ENCODE assay signal across 2 cellular contexts in genomic region chr5:55031492-55031891, GRCh38.
TF ChIP-seq lines count a peak whose summit lies in the region.

No MANE protein-coding gene starts in this region.

TF ChIP-seq in SK-N-SH, 30 proteins besides CTCF, POLR2A, EP300 and RAD21 (continued from another document):
- TF ChIP-seq, protein P1, sequence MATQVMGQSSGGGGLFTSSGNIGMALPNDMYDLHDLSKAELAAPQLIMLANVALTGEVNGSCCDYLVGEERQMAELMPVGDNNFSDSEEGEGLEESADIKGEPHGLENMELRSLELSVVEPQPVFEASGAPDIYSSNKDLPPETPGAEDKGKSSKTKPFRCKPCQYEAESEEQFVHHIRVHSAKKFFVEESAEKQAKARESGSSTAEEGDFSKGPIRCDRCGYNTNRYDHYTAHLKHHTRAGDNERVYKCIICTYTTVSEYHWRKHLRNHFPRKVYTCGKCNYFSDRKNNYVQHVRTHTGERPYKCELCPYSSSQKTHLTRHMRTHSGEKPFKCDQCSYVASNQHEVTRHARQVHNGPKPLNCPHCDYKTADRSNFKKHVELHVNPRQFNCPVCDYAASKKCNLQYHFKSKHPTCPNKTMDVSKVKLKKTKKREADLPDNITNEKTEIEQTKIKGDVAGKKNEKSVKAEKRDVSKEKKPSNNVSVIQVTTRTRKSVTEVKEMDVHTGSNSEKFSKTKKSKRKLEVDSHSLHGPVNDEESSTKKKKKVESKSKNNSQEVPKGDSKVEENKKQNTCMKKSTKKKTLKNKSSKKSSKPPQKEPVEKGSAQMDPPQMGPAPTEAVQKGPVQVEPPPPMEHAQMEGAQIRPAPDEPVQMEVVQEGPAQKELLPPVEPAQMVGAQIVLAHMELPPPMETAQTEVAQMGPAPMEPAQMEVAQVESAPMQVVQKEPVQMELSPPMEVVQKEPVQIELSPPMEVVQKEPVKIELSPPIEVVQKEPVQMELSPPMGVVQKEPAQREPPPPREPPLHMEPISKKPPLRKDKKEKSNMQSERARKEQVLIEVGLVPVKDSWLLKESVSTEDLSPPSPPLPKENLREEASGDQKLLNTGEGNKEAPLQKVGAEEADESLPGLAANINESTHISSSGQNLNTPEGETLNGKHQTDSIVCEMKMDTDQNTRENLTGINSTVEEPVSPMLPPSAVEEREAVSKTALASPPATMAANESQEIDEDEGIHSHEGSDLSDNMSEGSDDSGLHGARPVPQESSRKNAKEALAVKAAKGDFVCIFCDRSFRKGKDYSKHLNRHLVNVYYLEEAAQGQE (IDR thresholded peaks at IDR 0.05; ENCODE audit: low read depth, low read length), result no peak
- no peak for TF ChIP-seq MXI1 (IDR thresholded peaks at IDR 0.05; ENCODE audit: low read depth, low read length)
- no peak for TF ChIP-seq EZH2phosphoT487 (IDR thresholded peaks at IDR 0.05; ENCODE audit: borderline replicate concordance, low read depth)
- TF ChIP-seq TCF12 (IDR thresholded peaks at IDR 0.05), result no peak
- TF ChIP-seq, protein P2, sequence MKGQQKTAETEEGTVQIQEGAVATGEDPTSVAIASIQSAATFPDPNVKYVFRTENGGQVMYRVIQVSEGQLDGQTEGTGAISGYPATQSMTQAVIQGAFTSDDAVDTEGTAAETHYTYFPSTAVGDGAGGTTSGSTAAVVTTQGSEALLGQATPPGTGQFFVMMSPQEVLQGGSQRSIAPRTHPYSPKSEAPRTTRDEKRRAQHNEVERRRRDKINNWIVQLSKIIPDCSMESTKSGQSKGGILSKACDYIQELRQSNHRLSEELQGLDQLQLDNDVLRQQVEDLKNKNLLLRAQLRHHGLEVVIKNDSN (IDR thresholded peaks at IDR 0.05; ENCODE audit: borderline replicate concordance, low read depth), result no peak
- TF ChIP-seq, protein P3, sequence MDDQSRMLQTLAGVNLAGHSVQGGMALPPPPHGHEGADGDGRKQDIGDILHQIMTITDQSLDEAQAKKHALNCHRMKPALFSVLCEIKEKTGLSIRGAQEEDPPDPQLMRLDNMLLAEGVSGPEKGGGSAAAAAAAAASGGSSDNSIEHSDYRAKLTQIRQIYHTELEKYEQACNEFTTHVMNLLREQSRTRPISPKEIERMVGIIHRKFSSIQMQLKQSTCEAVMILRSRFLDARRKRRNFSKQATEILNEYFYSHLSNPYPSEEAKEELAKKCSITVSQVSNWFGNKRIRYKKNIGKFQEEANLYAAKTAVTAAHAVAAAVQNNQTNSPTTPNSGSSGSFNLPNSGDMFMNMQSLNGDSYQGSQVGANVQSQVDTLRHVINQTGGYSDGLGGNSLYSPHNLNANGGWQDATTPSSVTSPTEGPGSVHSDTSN (IDR thresholded peaks at IDR 0.05), result no peak
- TF ChIP-seq, protein P4, sequence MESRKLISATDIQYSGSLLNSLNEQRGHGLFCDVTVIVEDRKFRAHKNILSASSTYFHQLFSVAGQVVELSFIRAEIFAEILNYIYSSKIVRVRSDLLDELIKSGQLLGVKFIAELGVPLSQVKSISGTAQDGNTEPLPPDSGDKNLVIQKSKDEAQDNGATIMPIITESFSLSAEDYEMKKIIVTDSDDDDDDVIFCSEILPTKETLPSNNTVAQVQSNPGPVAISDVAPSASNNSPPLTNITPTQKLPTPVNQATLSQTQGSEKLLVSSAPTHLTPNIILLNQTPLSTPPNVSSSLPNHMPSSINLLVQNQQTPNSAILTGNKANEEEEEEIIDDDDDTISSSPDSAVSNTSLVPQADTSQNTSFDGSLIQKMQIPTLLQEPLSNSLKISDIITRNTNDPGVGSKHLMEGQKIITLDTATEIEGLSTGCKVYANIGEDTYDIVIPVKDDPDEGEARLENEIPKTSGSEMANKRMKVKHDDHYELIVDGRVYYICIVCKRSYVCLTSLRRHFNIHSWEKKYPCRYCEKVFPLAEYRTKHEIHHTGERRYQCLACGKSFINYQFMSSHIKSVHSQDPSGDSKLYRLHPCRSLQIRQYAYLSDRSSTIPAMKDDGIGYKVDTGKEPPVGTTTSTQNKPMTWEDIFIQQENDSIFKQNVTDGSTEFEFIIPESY (IDR thresholded peaks at IDR 0.05; ENCODE audit: borderline replicate concordance, low read depth), result no peak

TF ChIP-seq in SK-N-SH treated with all-trans-retinoic acid at 6 μM for 48 hours, 23 proteins besides CTCF, POLR2A, EP300 and RAD21 (continued from another document):
- TF ChIP-seq, protein P5, sequence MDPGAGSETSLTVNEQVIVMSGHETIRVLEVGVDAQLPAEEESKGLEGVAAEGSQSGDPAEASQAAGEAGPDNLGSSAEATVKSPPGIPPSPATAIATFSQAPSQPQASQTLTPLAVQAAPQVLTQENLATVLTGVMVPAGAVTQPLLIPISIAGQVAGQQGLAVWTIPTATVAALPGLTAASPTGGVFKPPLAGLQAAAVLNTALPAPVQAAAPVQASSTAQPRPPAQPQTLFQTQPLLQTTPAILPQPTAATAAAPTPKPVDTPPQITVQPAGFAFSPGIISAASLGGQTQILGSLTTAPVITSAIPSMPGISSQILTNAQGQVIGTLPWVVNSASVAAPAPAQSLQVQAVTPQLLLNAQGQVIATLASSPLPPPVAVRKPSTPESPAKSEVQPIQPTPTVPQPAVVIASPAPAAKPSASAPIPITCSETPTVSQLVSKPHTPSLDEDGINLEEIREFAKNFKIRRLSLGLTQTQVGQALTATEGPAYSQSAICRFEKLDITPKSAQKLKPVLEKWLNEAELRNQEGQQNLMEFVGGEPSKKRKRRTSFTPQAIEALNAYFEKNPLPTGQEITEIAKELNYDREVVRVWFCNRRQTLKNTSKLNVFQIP (CRISPR knock-in tag; IDR thresholded peaks at IDR 0.05; ENCODE audit: borderline replicate concordance, low read depth), result no peak
- TF ChIP-seq GLIS3 (CRISPR knock-in tag; IDR thresholded peaks at IDR 0.05) (no peak), ZNF565 (CRISPR knock-in tag; conservative IDR thresholded peaks at IDR 0.05; ENCODE audit: low read depth) (no peak), RARB (CRISPR knock-in tag; IDR thresholded peaks at IDR 0.05) (no peak), ARNTL (CRISPR knock-in tag; IDR thresholded peaks at IDR 0.05; ENCODE audit: borderline replicate concordance, low read depth) (no peak)
- TF ChIP-seq, protein P6, sequence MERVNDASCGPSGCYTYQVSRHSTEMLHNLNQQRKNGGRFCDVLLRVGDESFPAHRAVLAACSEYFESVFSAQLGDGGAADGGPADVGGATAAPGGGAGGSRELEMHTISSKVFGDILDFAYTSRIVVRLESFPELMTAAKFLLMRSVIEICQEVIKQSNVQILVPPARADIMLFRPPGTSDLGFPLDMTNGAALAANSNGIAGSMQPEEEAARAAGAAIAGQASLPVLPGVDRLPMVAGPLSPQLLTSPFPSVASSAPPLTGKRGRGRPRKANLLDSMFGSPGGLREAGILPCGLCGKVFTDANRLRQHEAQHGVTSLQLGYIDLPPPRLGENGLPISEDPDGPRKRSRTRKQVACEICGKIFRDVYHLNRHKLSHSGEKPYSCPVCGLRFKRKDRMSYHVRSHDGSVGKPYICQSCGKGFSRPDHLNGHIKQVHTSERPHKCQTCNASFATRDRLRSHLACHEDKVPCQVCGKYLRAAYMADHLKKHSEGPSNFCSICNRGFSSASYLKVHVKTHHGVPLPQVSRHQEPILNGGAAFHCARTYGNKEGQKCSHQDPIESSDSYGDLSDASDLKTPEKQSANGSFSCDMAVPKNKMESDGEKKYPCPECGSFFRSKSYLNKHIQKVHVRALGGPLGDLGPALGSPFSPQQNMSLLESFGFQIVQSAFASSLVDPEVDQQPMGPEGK (CRISPR knock-in tag; IDR thresholded peaks at IDR 0.05; ENCODE audit: borderline replicate concordance), result no peak
